ENCODE assay signal across 22 cellular contexts in genomic region chr12:112322882-112323547, GRCh38. TPM values are rescaled to one million over a fixed set of nuclear protein-coding genes. Genes with fewer than 3 reads are reported as not detected.
DNase-seq lines count a peak whose midpoint lies in the region; ATAC-seq, FAIRE-seq and TF ChIP-seq lines count a peak whose summit lies in the region.
"Had no signal": no experiment of that assay in that cellular context is flagged by ENCODE, and none has a peak within 500 bp of the region (broad histone marks: within the 10 kb centered on the region; RNA-seq: fewer than 3 reads in every experiment).

No MANE protein-coding gene starts in this region.

- H3K4me1 Mint-ChIP-seq in activated naive CD8-positive, alpha-beta T cell (ENCODE audit: low read depth) = peaks cover 17% of the 10 kb centered on the region
- peaks cover 18% of the 10 kb centered on the region for H3K4me1 Mint-ChIP-seq in activated naive CD8-positive, alpha-beta T cell treated with anti-CD3 and anti-CD28 coated beads, Interleukin-2, amount 50 U/mL, for 24 hours

- no peak for ATAC-seq in activated naive CD8-positive, alpha-beta T cell treated with anti-CD3 and anti-CD28 coated beads, Interleukin-2, amount 50 U/mL, for 24 hours
- ATAC-seq: A549 had no signal

- H3K27me3 Mint-ChIP-seq in activated naive CD8-positive, alpha-beta T cell = no peaks in the 10 kb centered on the region
- no peaks in the 10 kb centered on the region for H3K27me3 Mint-ChIP-seq in activated naive CD8-positive, alpha-beta T cell treated with anti-CD3 and anti-CD28 coated beads, Interleukin-2, amount 50 U/mL, for 24 hours
- H3K27me3 Mint-ChIP-seq: IgD-negative memory B cell had no signal

- WGBS in adrenal gland, 4 donors = 85 to 88% (median 86%) methylated on average over 4 of the region's 4 CpGs

- no peak for TF ChIP-seq POLR2A in adrenal gland (IDR thresholded peaks at IDR 0.05)

- peak; percentile 46 for FAIRE-seq in kidney (lab: Jason Lieb, UNC)
- FAIRE-seq: A549, GM12892, H54, HTR-8/SVneo had no signal

- no peak for DNase-seq in activated naive CD8-positive, alpha-beta T cell treated with anti-CD3 and anti-CD28 coated beads, Interleukin-2, amount 50 U/mL, for 24 hours
- DNase-seq in SK-N-MC (ENCODE audit: low read depth, low spot score) = no peak
- no peak for DNase-seq in kidney
- DNase-seq in colonic mucosa = no peak
- DNase-seq in adrenal gland = no peak
- no peak for DNase-seq in HEK293T (ENCODE audit: extremely low spot score)
- DNase-seq: C1 segment of cervical spinal cord, DND-41, GF-D8, NCI-H1105 treated with DMSO at 0.1 percent for 48 hours, NCI-H1694 treated with DMSO at 0.1 percent for 48 hours, NCI-H2107, NCI-H446, NCI-H69, RPMI8226, SIG-M5 had no signal

- H3K9me3 Mint-ChIP-seq in activated naive CD8-positive, alpha-beta T cell (ENCODE audit: low read depth) = no peaks in the 10 kb centered on the region
- H3K9me3 Mint-ChIP-seq in activated naive CD8-positive, alpha-beta T cell treated with anti-CD3 and anti-CD28 coated beads, Interleukin-2, amount 50 U/mL, for 24 hours = no peaks in the 10 kb centered on the region
- H3K9me3 Mint-ChIP-seq: IgD-negative memory B cell had no signal

- no peak overlapping the region for H3K4me3 Mint-ChIP-seq in activated naive CD8-positive, alpha-beta T cell
- no peak overlapping the region for H3K4me3 Mint-ChIP-seq in activated naive CD8-positive, alpha-beta T cell treated with anti-CD3 and anti-CD28 coated beads, Interleukin-2, amount 50 U/mL, for 24 hours
- H3K4me3 Mint-ChIP-seq: IgD-negative memory B cell had no signal

- intact Hi-C loops in kidney (cut with DNase I) = no loop called here
- intact Hi-C loops in colonic mucosa (cut with DNase I) = no loop called here
- intact Hi-C loops in adrenal gland (cut with DNase I) = no loop called here

- peaks cover 4% of the 10 kb centered on the region for H3K36me3 Mint-ChIP-seq in activated naive CD8-positive, alpha-beta T cell
- H3K36me3 Mint-ChIP-seq in activated naive CD8-positive, alpha-beta T cell treated with anti-CD3 and anti-CD28 coated beads, Interleukin-2, amount 50 U/mL, for 24 hours (ENCODE audit: low read depth) = no peaks in the 10 kb centered on the region

- H3K4me1 ChIP-seq in kidney (ENCODE audit: control insufficient read depth in 1 of 2, insufficient read depth in 1 of 2, low read depth in 1 of 2, low read length in 2 of 2) (peaks cover 0 to 8% of the 10 kb centered on the region in 2 donors), colonic mucosa (no peaks in the 10 kb centered on the region), adrenal gland (replicated peaks in 1 of 2) (peaks cover 0 to 48% of the 10 kb centered on the region in 2 donors)

- POLR2A ChIA-PET in HEK293T (lab: Yijun Ruan, JAX) = no interaction called here

- H3K9ac ChIP-seq in SK-N-MC (ENCODE audit: insufficient read length) (peak overlapping the region; percentile 64), kidney (ENCODE audit: low read length in 2 of 2) (no peak overlapping the region), colonic mucosa (ENCODE audit: low read depth in 2 of 2, low read length in 2 of 2) (no peak overlapping the region)

- H3K27me3 ChIP-seq in colonic mucosa (no peaks in the 10 kb centered on the region), adrenal gland (no peaks in the 10 kb centered on the region)

- CTCF ChIA-PET in HEK293T (lab: Yijun Ruan, JAX) = interaction anchor here (0.7 kb wide), 1 partner anchor 532 kb away, joined by 3 read pairs; no protein-coding TSS in a partner anchor

- peaks cover 22% of the 10 kb centered on the region for H3K36me3 ChIP-seq in SK-N-MC (ENCODE audit: insufficient read depth, low read length)
- H3K36me3 ChIP-seq in kidney (ENCODE audit: control insufficient read depth in 1 of 2, insufficient read depth in 2 of 2, low read length in 2 of 2) = no peaks in the 10 kb centered on the region
- no peaks in the 10 kb centered on the region for H3K36me3 ChIP-seq in colonic mucosa
- H3K36me3 ChIP-seq in adrenal gland (replicated peaks in 1 of 2) = no peaks in the 10 kb centered on the region

- H3K4me3 ChIP-seq in SK-N-MC = peak overlapping the region; percentile 59
- no peak overlapping the region for H3K4me3 ChIP-seq in kidney (ENCODE audit: low read length in 2 of 2)
- no peak overlapping the region for H3K4me3 ChIP-seq in colonic mucosa
- no peak overlapping the region for H3K4me3 ChIP-seq in adrenal gland
- H3K4me3 ChIP-seq: A549 had no signal

- H3K27ac Mint-ChIP-seq in activated naive CD8-positive, alpha-beta T cell = peak overlapping the region; percentile 38
- no peak overlapping the region for H3K27ac Mint-ChIP-seq in activated naive CD8-positive, alpha-beta T cell treated with anti-CD3 and anti-CD28 coated beads, Interleukin-2, amount 50 U/mL, for 24 hours

- H3K9me3 ChIP-seq in SK-N-MC (ENCODE audit: low read depth, low read length) (no peaks in the 10 kb centered on the region), kidney (ENCODE audit: control insufficient read depth in 1 of 2, low read length in 2 of 2) (no peaks in the 10 kb centered on the region), colonic mucosa (no peaks in the 10 kb centered on the region), adrenal gland (replicated peaks in 1 of 3) (peaks cover 0 to 5% (median 0%) of the 10 kb centered on the region in 3 donors)
- H3K9me3 ChIP-seq: A549 had no signal

- peak overlapping the region; percentile 99 for H3K27ac ChIP-seq in SK-N-MC
- H3K27ac ChIP-seq in kidney (ENCODE audit: low read depth in 2 of 2, low read length in 2 of 2) = no peak overlapping the region
- no peak overlapping the region for H3K27ac ChIP-seq in colonic mucosa
- no peak overlapping the region for H3K27ac ChIP-seq in adrenal gland
- H3K27ac ChIP-seq: A549 had no signal

- TF ChIP-seq CTCF in kidney (IDR thresholded peaks at IDR 0.05; ENCODE audit: borderline replicate concordance, extremely low read depth, insufficient read depth) (no peak), colonic mucosa (IDR thresholded peaks at IDR 0.05) (no peak), adrenal gland (IDR thresholded peaks at IDR 0.05) (no peak)

TF ChIP-seq in HEK293T, 16 proteins besides CTCF, POLR2A, EP300 and RAD21:
- TF ChIP-seq HDGF (IDR thresholded peaks at IDR 0.05; ENCODE audit: borderline replicate concordance) (no peak), ARNT (IDR thresholded peaks at IDR 0.05) (no peak), LEF1 (IDR thresholded peaks at IDR 0.05; ENCODE audit: borderline replicate concordance) (no peak), CTBP1 (IDR thresholded peaks at IDR 0.05; ENCODE audit: borderline replicate concordance) (no peak), SUZ12 (IDR thresholded peaks at IDR 0.05) (no peak), TARDBP (IDR thresholded peaks at IDR 0.05) (no peak), FOXA1 (IDR thresholded peaks at IDR 0.05) (no peak), SP1 (IDR thresholded peaks at IDR 0.05) (no peak), ZNF384 (IDR thresholded peaks at IDR 0.05) (no peak), FOXK2 (IDR thresholded peaks at IDR 0.05) (no peak)
TF ChIP-seq in HEK293T: peak in this region for 0.

RNA-seq across cellular contexts. Expression of gene HECTD4, which starts 59.2 kb away (rescaled TPM):
- 53.1 TPM for total RNA-seq in kidney
- 15.6 TPM for polyA plus RNA-seq in kidney (ENCODE audit: insufficient read depth, low read depth, low replicate concordance)
- total RNA-seq in colonic mucosa = 10 to 100 TPM; 39.6 to 41.7 TPM
- 10 to 100 TPM; 17.5 to 42.9 (median 28.5) TPM for total RNA-seq in adrenal gland
- polyA plus RNA-seq in adrenal gland = 10 to 100 TPM; 18.6 to 50.0 (median 22.4) TPM
